ENCODE assay signal across 25 cellular contexts in genomic region chr2:160513120-160513519, GRCh38.
"Had no signal": no experiment of that assay in that cellular context is flagged by ENCODE, and none has a peak within 500 bp of the region (broad histone marks: within the 10 kb centered on the region; RNA-seq: fewer than 3 reads in every experiment).

No MANE protein-coding gene starts in this region.

- H3K4me1 ChIP-seq: left lung had no signal

- H3K4me3 ChIP-seq: gastroesophageal sphincter, left lung, ovary, tibial nerve had no signal

- H3K27ac ChIP-seq: brain microvascular endothelial cell, gastroesophageal sphincter, left lung, neutrophil, ovary, tibial nerve, WERI-Rb-1 had no signal

- H3K9me3 ChIP-seq: gastroesophageal sphincter, left lung, neutrophil, ovary, tibial nerve had no signal

- DNase-seq: activated CD4-positive, alpha-beta memory T cell treated with anti-CD3 and anti-CD28 coated beads, Interleukin-2, amount 10 ng/mL, durations not matched to agents 7 days and 5 days; activated CD4-positive, alpha-beta T cell treated with anti-CD3 and anti-CD28 coated beads for 48 hours; activated CD8-positive, alpha-beta memory T cell treated with anti-CD3 and anti-CD28 coated beads, Interleukin-2, amount 50 U/mL, for 48 hours; activated gamma-delta T cell; activated naive CD4-positive, alpha-beta T cell treated with anti-CD3 and anti-CD28 coated beads, Interleukin-2, amount 10 ng/mL, durations not matched to agents 7 days and 5 days; activated naive CD8-positive, alpha-beta T cell treated with anti-CD3 and anti-CD28 coated beads, Interleukin-2, amount 10 ng/mL, durations not matched to agents 7 days and 5 days; activated T-cell treated with anti-CD3 and anti-CD28 coated beads, Interleukin-2, amount 50 U/mL, for 24 hours; amniotic stem cell; brain microvascular endothelial cell; cortex of kidney; effector memory CD8-positive, alpha-beta T cell; erythroblast; hypothalamus; immature natural killer cell; left lung; ovary; stimulated activated naive CD4-positive, alpha-beta T cell treated with Interleukin-2 at 50 U/mL for 16 hours; SW 1271; T-helper 17 cell; T1000; WERI-Rb-1 had no signal

- ATAC-seq: activated CD4-positive, CD25-positive, alpha-beta regulatory T cell treated with anti-CD3 and anti-CD28 coated beads, Interleukin-2, amount 50 U/mL, for 24 hours; effector memory CD8-positive, alpha-beta T cell; gastroesophageal sphincter; left lung; T-helper 17 cell had no signal

- H3K27me3 ChIP-seq: brain microvascular endothelial cell, gastroesophageal sphincter, left lung, neutrophil, ovary, tibial nerve had no signal

- H3K36me3 ChIP-seq: brain microvascular endothelial cell, gastroesophageal sphincter, left lung, neutrophil, ovary, tibial nerve, WERI-Rb-1 had no signal
